8 cellular contexts compared by ENCODE assay signal in the genomic region with DNA sequence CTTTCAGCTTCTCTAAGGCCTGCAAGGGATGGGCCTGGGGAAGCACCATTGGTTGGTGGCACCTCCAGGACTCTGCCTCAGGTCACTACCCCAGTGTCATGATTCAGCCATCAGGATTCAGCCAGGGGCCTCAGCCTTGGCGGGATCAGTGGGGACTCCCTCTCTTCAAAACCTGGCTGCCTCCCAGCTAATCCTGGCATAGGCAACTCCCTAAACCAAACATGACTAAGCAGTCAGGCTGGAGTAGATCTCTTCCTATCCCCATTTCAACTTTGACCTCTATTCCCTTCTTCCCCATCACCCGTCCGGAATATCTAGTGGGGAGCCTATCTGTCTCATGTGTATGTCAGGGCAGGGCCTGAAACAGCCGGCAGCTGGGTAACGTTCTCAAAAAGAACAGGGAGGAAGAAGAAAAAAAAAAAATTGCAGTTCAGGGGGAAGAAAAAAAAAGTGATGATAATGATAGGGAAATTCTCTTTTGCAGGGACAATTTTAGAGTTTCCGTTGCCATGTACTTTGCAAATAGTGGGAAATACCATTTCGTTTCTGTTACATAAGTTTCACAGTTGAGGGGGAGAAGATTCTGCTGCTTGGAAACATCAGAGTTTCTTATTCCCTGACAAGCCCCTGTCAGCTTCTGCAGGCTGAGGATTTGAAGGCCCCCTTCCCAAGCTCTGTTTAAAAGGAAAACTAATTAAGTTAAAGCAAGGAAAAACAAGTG. TPM values are rescaled to one million over a fixed set of nuclear protein-coding genes. Genes with fewer than 3 reads are reported as not detected.
DNase-seq lines count a peak whose midpoint lies in the region; ATAC-seq and TF ChIP-seq lines count a peak whose summit lies in the region.

No MANE protein-coding gene starts in this region.

- ATAC-seq in CD4-positive, CD25-positive, alpha-beta regulatory T cell (ENCODE audit: low read depth in 2 of 2) = no peak
- ATAC-seq in GM21526 (IDR thresholded peaks at IDR 0.05; ENCODE audit: low FRiP score, unreplicated experiment) (no peak), HG03354 (IDR thresholded peaks at IDR 0.05; ENCODE audit: poor library complexity, severe bottlenecking, unreplicated experiment) (no peak)

- no peaks in the 10 kb centered on the region for H3K36me3 Mint-ChIP-seq in CD4-positive, CD25-positive, alpha-beta regulatory T cell
- H3K36me3 Mint-ChIP-seq in osteocyte (ENCODE audit: unreplicated experiment) = no peaks in the 10 kb centered on the region

- no peaks in the 10 kb centered on the region for H3K9me3 Mint-ChIP-seq in CD4-positive, CD25-positive, alpha-beta regulatory T cell
- no peaks in the 10 kb centered on the region for H3K9me3 Mint-ChIP-seq in osteocyte (ENCODE audit: unreplicated experiment)

- H3K27me3 Mint-ChIP-seq in CD4-positive, CD25-positive, alpha-beta regulatory T cell = peaks cover 13% of the 10 kb centered on the region
- no peaks in the 10 kb centered on the region for H3K27me3 Mint-ChIP-seq in osteocyte (ENCODE audit: unreplicated experiment)

- no peaks in the 10 kb centered on the region for H3K27me3 ChIP-seq in CD4-positive, CD25-positive, alpha-beta regulatory T cell (ENCODE audit: control insufficient read depth, insufficient read depth, low read length)

- H3K4me1 ChIP-seq in CD4-positive, CD25-positive, alpha-beta regulatory T cell (ENCODE audit: control insufficient read depth, insufficient read depth, low read length, poor library complexity, severe bottlenecking) = peaks cover 7% of the 10 kb centered on the region

- TF ChIP-seq CTCF in epithelial cell of esophagus (IDR thresholded peaks at IDR 0.05; ENCODE audit: insufficient read depth, low read depth, low read length, missing control alignments) = no peak
- no peak for TF ChIP-seq CTCF in osteocyte (IDR thresholded peaks at IDR 0.05)

- peak overlapping the region in 1 of 4 donors; percentile 92 for H3K4me3 Mint-ChIP-seq in CD4-positive, CD25-positive, alpha-beta regulatory T cell
- H3K4me3 Mint-ChIP-seq in osteocyte (ENCODE audit: unreplicated experiment) = no peak overlapping the region

- H3K36me3 ChIP-seq in CD4-positive, CD25-positive, alpha-beta regulatory T cell (ENCODE audit: control insufficient read depth, insufficient read depth, low read length) = no peaks in the 10 kb centered on the region

- H3K9me3 ChIP-seq in CD4-positive, CD25-positive, alpha-beta regulatory T cell (ENCODE audit: control insufficient read depth in 2 of 2, low read length in 2 of 2) = no peaks in the 10 kb centered on the region

- H3K27ac Mint-ChIP-seq in CD4-positive, CD25-positive, alpha-beta regulatory T cell = peak overlapping the region; percentile 1 to 71 (median 29)
- peak overlapping the region; percentile 80 for H3K27ac Mint-ChIP-seq in osteocyte (ENCODE audit: unreplicated experiment)

- no peak for DNase-seq in CD4-positive, CD25-positive, alpha-beta regulatory T cell
- DNase-seq in NCI-H69 (lab: John Stamatoyannopoulos, UW) (peak; percentile 25), epithelial cell of esophagus (ENCODE audit: low read depth) (peak; percentile 64), osteocyte (ENCODE audit: extremely low spot score, unreplicated experiment) (no peak)
- DNase-seq in activated CD4-positive, CD25-positive, alpha-beta regulatory T cell treated with anti-CD3 and anti-CD28 coated beads, Interleukin-2, amount 50 U/mL, for 72 hours = no peak
- DNase-seq in stimulated activated naive CD4-positive, alpha-beta T cell treated with Interleukin-2 at 50 U/mL for 16 hours (lab: John Stamatoyannopoulos, UW) = no peak

- H3K27ac ChIP-seq in CD4-positive, CD25-positive, alpha-beta regulatory T cell (ENCODE audit: insufficient read depth, low read length, poor library complexity, severe bottlenecking) = no peak overlapping the region

- H3K4me1 Mint-ChIP-seq in CD4-positive, CD25-positive, alpha-beta regulatory T cell = peaks cover 0 to 10% (median 4%) of the 10 kb centered on the region in 4 donors
- peaks cover 33% of the 10 kb centered on the region for H3K4me1 Mint-ChIP-seq in osteocyte (ENCODE audit: unreplicated experiment)

- no peak overlapping the region for H3K4me3 ChIP-seq in CD4-positive, CD25-positive, alpha-beta regulatory T cell (ENCODE audit: low read depth, low read length)
- H3K4me3 ChIP-seq in epithelial cell of esophagus (ENCODE audit: low read length) = no peak overlapping the region

RNA-seq across cellular contexts. Expression of a gene that starts 4.1 kb away (rescaled TPM):
- total RNA-seq in CD4-positive, CD25-positive, alpha-beta regulatory T cell = 264 TPM
- 10 to 100 TPM; 40.8 to 58.5 (median 50.1) TPM for polyA plus RNA-seq in CD4-positive, CD25-positive, alpha-beta regulatory T cell
- total RNA-seq in osteocyte = 22.2 and 24.2 TPM in 2 replicates

Comparison
In these comparisons a context has a peak if more than half of its experiments do, and no peak if none do; other contexts are left out.
1. DNase-seq: peak in NCI-H69 (single experiment) and epithelial cell of esophagus (single experiment); none in CD4-positive, CD25-positive, alpha-beta regulatory T cell (0 of 3), osteocyte (single experiment), activated CD4-positive, CD25-positive, alpha-beta regulatory T cell treated with anti-CD3 and anti-CD28 coated beads, Interleukin-2, amount 50 U/mL, for 72 hours (single experiment) and stimulated activated naive CD4-positive, alpha-beta T cell treated with Interleukin-2 at 50 U/mL for 16 hours (single experiment).
2. RNA of a gene that starts 4.1 kb away (total RNA-seq): 264 TPM in CD4-positive, CD25-positive, alpha-beta regulatory T cell (single experiment); 22.2 to 24.2 TPM in osteocyte; every median in the first group is over 10 times any median in the second.